Comparison of ENCODE assay signal across 12 cellular contexts in genomic region chr12:127363392-127363791, GRCh38.
DNase-seq lines count a peak whose midpoint lies in the region; ATAC-seq, FAIRE-seq and TF ChIP-seq lines count a peak whose summit lies in the region.
"Had no signal": no experiment of that assay in that cellular context is flagged by ENCODE, and none has a peak within 500 bp of the region (broad histone marks: within the 10 kb centered on the region; RNA-seq: fewer than 3 reads in every experiment).

No MANE protein-coding gene starts in this region.

- no peak overlapping the region for H3K4ac ChIP-seq in H1 (replicated peaks; ENCODE audit: insufficient read length, low read depth, low read length)

- DNase-seq in NCI-H82 (lab: John Stamatoyannopoulos, UW), result peak; percentile 43
- DNase-seq in NCI-H82 treated with DMSO at 0.1 percent for 48 hours (lab: John Stamatoyannopoulos, UW; ENCODE audit: unreplicated experiment), result no peak
- peak; percentile 6 for DNase-seq in NCI-H460 (ENCODE audit: extremely low read depth, low read depth)
- DNase-seq in H1 (ENCODE audit: low read depth in 1 of 2, low spot score in 2 of 2), result peak in 1 of 2 experiments; percentile 60
- DNase-seq in smooth muscle cell (lab: John Stamatoyannopoulos, UW; ENCODE audit: unreplicated experiment), result no peak
- DNase-seq in activated CD4-positive, alpha-beta T cell treated with anti-CD3 and anti-CD28 coated beads, Interleukin-2, amount 50 U/mL, for 4 hours, result no peak
- no peak for DNase-seq in NCI-H510A (lab: John Stamatoyannopoulos, UW)
- DNase-seq: NCI-H1048, SHP77 treated with DMSO at 0.1 percent for 48 hours had no signal

- no peak overlapping the region for H2BK5ac ChIP-seq in H1 (ENCODE audit: low read depth, low read length)

- H2BK12ac ChIP-seq in H1 (ENCODE audit: low read depth, low read length), result no peak overlapping the region

- TF ChIP-seq EP300 in H1 (IDR thresholded peaks at IDR 0.05; ENCODE audit: borderline replicate concordance in 1 of 2, low read depth in 2 of 2, low read length in 2 of 2), result no peak

- H3K4me2 ChIP-seq in H1 (ENCODE audit: insufficient read depth in 1 of 2, low read depth in 2 of 2, low read length in 2 of 2) (no peak overlapping the region), smooth muscle cell (no peak overlapping the region)
- H3K4me2 ChIP-seq: BLaER1 had no signal

- no peaks in the 10 kb centered on the region for H3F3A ChIP-seq in smooth muscle cell (ENCODE audit: low read depth)

- TF ChIP-seq RAD21 in H1 (IDR thresholded peaks at IDR 0.05 in 1 of 2, conservative IDR thresholded peaks at IDR 0.05 in 1 of 2; ENCODE audit: low read depth in 2 of 2, low read length in 2 of 2), result peak; percentile 73 to 82

- no peak for ATAC-seq in GM18907 (IDR thresholded peaks at IDR 0.05; ENCODE audit: unreplicated experiment)

- H4K91ac ChIP-seq in H1 (replicated peaks; ENCODE audit: insufficient read length, low read length), result no peak overlapping the region

- no peak overlapping the region for H2BK120ac ChIP-seq in H1 (replicated peaks; ENCODE audit: low read depth, low read length)

- H3K56ac ChIP-seq in H1 (replicated peaks; ENCODE audit: insufficient read length, low read depth, low read length), result no peak overlapping the region

- no peak for TF ChIP-seq POLR2A in H1 (IDR thresholded peaks at IDR 0.05; ENCODE audit: control extremely low read depth in 1 of 2, low read depth in 2 of 2, low read length in 2 of 2)

- WGBS in H1 (ENCODE audit: extremely low coverage in 1 of 2, insufficient coverage in 1 of 2, insufficient read length in 1 of 2, insufficient replicate concordance in 2 of 2, low coverage in 1 of 2, low lambda C conversion rate in 2 of 2, missing lambda C conversion rate in 1 of 2), 2 experiments, result 52% methylated on average over 2 of the region's 2 CpGs; no CpG with 5 or more reads in 1 of the 2 experiments
- WGBS in smooth muscle cell (ENCODE audit: low lambda C conversion rate), result 37% methylated on average over 2 of the region's 2 CpGs

- H3K4me3 ChIP-seq in H1 (ENCODE audit: extremely low read depth in 1 of 4, insufficient read depth in 2 of 4, low read depth in 3 of 4, low read length in 4 of 4), result no peak overlapping the region
- no peak overlapping the region for H3K4me3 ChIP-seq in smooth muscle cell
- H3K4me3 ChIP-seq: BLaER1, prostate gland had no signal

- H4K20me1 ChIP-seq in H1 (replicated peaks in 1 of 2; ENCODE audit: control insufficient read depth in 1 of 2, insufficient read depth in 2 of 2, low read length in 2 of 2) (no peaks in the 10 kb centered on the region), smooth muscle cell (ENCODE audit: low read depth) (no peaks in the 10 kb centered on the region)
- H4K20me1 ChIP-seq: BLaER1 had no signal

- no peak overlapping the region for H2BK20ac ChIP-seq in H1 (ENCODE audit: low read length)

- no peaks in the 10 kb centered on the region for H3K23me2 ChIP-seq in H1 (ENCODE audit: low read depth, low read length)

- no peak overlapping the region for H2AK5ac ChIP-seq in H1 (ENCODE audit: low read depth, low read length)

- H2AFZ ChIP-seq in H1 (ENCODE audit: low read length), result 0 out of 2 replicates have a peak overlapping the region, but pooled peaks have one; percentile 82
- H2AFZ ChIP-seq in smooth muscle cell (ENCODE audit: low read depth), result no peak overlapping the region

- H4K5ac ChIP-seq in H1 (ENCODE audit: insufficient read length, low read depth, low read length), result no peak overlapping the region

- CTCF ChIA-PET in H1 (lab: Charles Lee; ENCODE audit: partially characterized antibody), result interaction anchor here (0.6 to 3.1 kb wide), 35 partner anchors 8 to 1839 kb away, joined by 3 to 16 read pairs (median 3); no protein-coding TSS in a partner anchor

- peak; percentile 79 for FAIRE-seq in H1 (lab: Jason Lieb, UNC)

- no peak overlapping the region for H3K27ac ChIP-seq in H1 (ENCODE audit: low read depth, low read length)
- H3K27ac ChIP-seq in smooth muscle cell (ENCODE audit: low read depth), result no peak overlapping the region
- H3K27ac ChIP-seq: BLaER1, prostate gland had no signal

- H3K23ac ChIP-seq in H1 (ENCODE audit: insufficient read length), result no peak overlapping the region

- H3K9me3 ChIP-seq in H1 (ENCODE audit: insufficient read depth in 2 of 2, low read depth in 1 of 2, low read length in 1 of 2) (no peaks in the 10 kb centered on the region), smooth muscle cell (replicated peaks; ENCODE audit: low read depth) (no peaks in the 10 kb centered on the region)
- H3K9me3 ChIP-seq: BLaER1, prostate gland had no signal

- no peaks in the 10 kb centered on the region for H3K79me1 ChIP-seq in H1 (ENCODE audit: low read depth, low read length)

- H4K8ac ChIP-seq in H1 (ENCODE audit: extremely low read depth, insufficient read depth, low read length), result peak overlapping the region; percentile 95; the same call in 1 of the 2 replicates

- H3K79me2 ChIP-seq in H1 (ENCODE audit: control insufficient read depth in 1 of 2, insufficient read depth in 2 of 2, low read length in 2 of 2), result no peaks in the 10 kb centered on the region
- H3K79me2 ChIP-seq in smooth muscle cell (ENCODE audit: low read depth), result no peaks in the 10 kb centered on the region

- POLR2A ChIA-PET in H1 (lab: Charles Lee; ENCODE audit: partially characterized antibody), result no interaction called here

- H3K4me1 ChIP-seq in H1 (replicated peaks in 1 of 4; ENCODE audit: control insufficient read depth in 3 of 4, insufficient read depth in 4 of 4, low read length in 3 of 4) (no peaks in the 10 kb centered on the region), smooth muscle cell (ENCODE audit: low read depth) (no peaks in the 10 kb centered on the region)
- H3K4me1 ChIP-seq: BLaER1, prostate gland had no signal

- TF ChIP-seq CTCF in H1 (IDR thresholded peaks at IDR 0.05; ENCODE audit: control extremely low read depth in 1 of 3, insufficient read depth in 1 of 3, low read depth in 1 of 3, low read length in 3 of 3) (peak in 2 of 3 experiments; percentile 65 to 70; a peak in 3 of 4 replicates), smooth muscle cell (IDR thresholded peaks at IDR 0.05; ENCODE audit: borderline replicate concordance, insufficient read depth, poor library complexity, severe bottlenecking) (peak; percentile 7)

- no peaks in the 10 kb centered on the region for H3K27me3 ChIP-seq in H1 (replicated peaks in 1 of 4; ENCODE audit: control insufficient read depth in 3 of 4, extremely low read depth in 1 of 4, insufficient read depth in 3 of 4, low read length in 3 of 4)
- no peaks in the 10 kb centered on the region for H3K27me3 ChIP-seq in smooth muscle cell (ENCODE audit: low read depth)
- H3K27me3 ChIP-seq: BLaER1 had no signal

- no peak overlapping the region for H3K9ac ChIP-seq in H1 (replicated peaks in 1 of 4; ENCODE audit: extremely low read depth in 1 of 4, low read depth in 3 of 4, low read length in 3 of 4)
- H3K9ac ChIP-seq in smooth muscle cell (ENCODE audit: low read depth), result no peak overlapping the region
- H3K9ac ChIP-seq: BLaER1 had no signal

- no peak overlapping the region for H3K14ac ChIP-seq in H1 (ENCODE audit: insufficient read length)

- H3K18ac ChIP-seq in H1 (ENCODE audit: extremely low read depth, low read length), result no peak overlapping the region

- no peak overlapping the region for H2BK15ac ChIP-seq in H1 (ENCODE audit: low read length)

- H3K36me3 ChIP-seq in H1 (ENCODE audit: control insufficient read depth in 2 of 4, insufficient read depth in 4 of 4, low read length in 3 of 4), result no peaks in the 10 kb centered on the region
- no peaks in the 10 kb centered on the region for H3K36me3 ChIP-seq in smooth muscle cell (ENCODE audit: low read depth)
- H3K36me3 ChIP-seq: BLaER1, prostate gland had no signal

TF ChIP-seq in H1, 55 proteins besides CTCF, POLR2A, EP300 and RAD21:
- no peak for TF ChIP-seq TBP (IDR thresholded peaks at IDR 0.05; ENCODE audit: low read depth, low read length)
- no peak for TF ChIP-seq CHD1 (IDR thresholded peaks at IDR 0.05; ENCODE audit: low read depth, low read length)
- no peak for TF ChIP-seq ATF2 (IDR thresholded peaks at IDR 0.05; ENCODE audit: low read length)
- no peak for TF ChIP-seq KDM5A (IDR thresholded peaks at IDR 0.05; ENCODE audit: low read length)
- TF ChIP-seq JUND (IDR thresholded peaks at IDR 0.05; ENCODE audit: low read length), result no peak
- no peak for TF ChIP-seq CTBP2 (IDR thresholded peaks at IDR 0.05; ENCODE audit: borderline replicate concordance, insufficient read depth, insufficient read length, low read length)
- TF ChIP-seq CBX8 (IDR thresholded peaks at IDR 0.05; ENCODE audit: borderline replicate concordance, low read depth, low read length), result no peak
- TF ChIP-seq CREB1 (IDR thresholded peaks at IDR 0.05), result no peak
- no peak for TF ChIP-seq MAX (IDR thresholded peaks at IDR 0.05)
- no peak for TF ChIP-seq RXRA (IDR thresholded peaks at IDR 0.05; ENCODE audit: insufficient read depth, low read depth, low read length)
- TF ChIP-seq JUN (IDR thresholded peaks at IDR 0.05; ENCODE audit: low read depth, low read length), result no peak

Comparison
In these comparisons a context has a peak if more than half of its experiments do, and no peak if none do; other contexts are left out.
1. DNase-seq: peak in NCI-H82 (single experiment) and NCI-H460 (single experiment); none in NCI-H82 treated with DMSO at 0.1 percent for 48 hours (single experiment), smooth muscle cell (single experiment), activated CD4-positive, alpha-beta T cell treated with anti-CD3 and anti-CD28 coated beads, Interleukin-2, amount 50 U/mL, for 4 hours (0 of 2) and NCI-H510A (single experiment).